Comparison of ENCODE assay signal across 2 cellular contexts in the genomic region with DNA sequence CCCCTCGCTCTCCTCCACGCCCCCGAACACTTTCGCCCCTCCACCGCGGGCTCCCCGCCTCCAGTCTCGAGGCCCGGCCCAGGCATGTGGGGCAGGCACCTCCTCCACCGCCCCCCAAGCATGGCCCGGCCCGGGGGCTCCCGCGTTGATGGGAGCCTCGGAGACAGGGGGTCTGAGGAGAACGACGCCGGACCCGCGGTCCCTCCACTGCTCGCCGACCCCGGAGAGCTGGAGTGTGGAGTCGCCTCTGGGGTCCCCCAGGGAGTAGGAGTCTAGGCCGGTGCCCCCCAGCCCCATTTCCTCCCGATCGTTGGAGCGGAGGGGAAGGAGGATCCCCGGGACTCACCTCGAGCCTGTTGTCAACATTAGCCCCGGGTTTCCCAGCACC.
TF ChIP-seq lines count a peak whose summit lies in the region.

No MANE protein-coding gene starts in this region.

TF ChIP-seq in SK-N-SH, 30 proteins besides CTCF, POLR2A, EP300 and RAD21:
- TF ChIP-seq MXI1 (IDR thresholded peaks at IDR 0.05; ENCODE audit: low read depth, low read length) (peak; percentile 64; the same call in 1 of the 2 replicates), POLR2AphosphoS5 (IDR thresholded peaks at IDR 0.05; ENCODE audit: low read depth, low read length) (0 out of 2 replicates have a peak, but pooled peaks have one; percentile 25), NRF1 (IDR thresholded peaks at IDR 0.05; ENCODE audit: low read depth, low read length) (no peak), TEAD4 (IDR thresholded peaks at IDR 0.05; ENCODE audit: borderline replicate concordance, insufficient read depth) (no peak)
- TF ChIP-seq, protein P1, sequence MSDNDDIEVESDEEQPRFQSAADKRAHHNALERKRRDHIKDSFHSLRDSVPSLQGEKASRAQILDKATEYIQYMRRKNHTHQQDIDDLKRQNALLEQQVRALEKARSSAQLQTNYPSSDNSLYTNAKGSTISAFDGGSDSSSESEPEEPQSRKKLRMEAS (IDR thresholded peaks at IDR 0.05; ENCODE audit: low read depth): peak; percentile 11; the same call in 1 of the 2 replicates

TF ChIP-seq in K562, 482 proteins besides CTCF, POLR2A, EP300 and RAD21 (continues in another document):
- TF ChIP-seq, protein P2, sequence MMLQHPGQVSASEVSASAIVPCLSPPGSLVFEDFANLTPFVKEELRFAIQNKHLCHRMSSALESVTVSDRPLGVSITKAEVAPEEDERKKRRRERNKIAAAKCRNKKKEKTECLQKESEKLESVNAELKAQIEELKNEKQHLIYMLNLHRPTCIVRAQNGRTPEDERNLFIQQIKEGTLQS (IDR thresholded peaks at IDR 0.05): no peak
- TF ChIP-seq, protein P2 (CRISPR knock-in tag; conservative IDR thresholded peaks at IDR 0.05): no peak
- TF ChIP-seq PHF8 (IDR thresholded peaks at IDR 0.05; ENCODE audit: borderline replicate concordance, low read length) (peak; percentile 75; the same call in 1 of the 2 replicates), ZNF133 (CRISPR knock-in tag; IDR thresholded peaks at IDR 0.05) (no peak), TOE1 (IDR thresholded peaks at IDR 0.05; ENCODE audit: borderline replicate concordance) (no peak), TOE1 (CRISPR knock-in tag; IDR thresholded peaks at IDR 0.05; ENCODE audit: borderline replicate concordance, low read depth) (no peak), DMBX1 (CRISPR knock-in tag; IDR thresholded peaks at IDR 0.05; ENCODE audit: borderline replicate concordance) (no peak), NELFE (IDR thresholded peaks at IDR 0.05; ENCODE audit: insufficient read depth, insufficient read length) (no peak), PML (IDR thresholded peaks at IDR 0.05; ENCODE audit: low read length) (no peak), POLR3A (IDR thresholded peaks at IDR 0.05; ENCODE audit: borderline replicate concordance, extremely low read depth, insufficient read depth, insufficient read length) (no peak), SRSF3 (IDR thresholded peaks at IDR 0.05; ENCODE audit: insufficient read depth, low read length) (0 out of 2 replicates have a peak, but pooled peaks have one; percentile 78), FOXM1 (IDR thresholded peaks at IDR 0.05; ENCODE audit: low read depth) (no peak), FOXM1 (CRISPR knock-in tag; IDR thresholded peaks at IDR 0.05; ENCODE audit: low read depth) (peak; percentile 48; the same call in 1 of the 2 replicates), ZNF778 (CRISPR knock-in tag; IDR thresholded peaks at IDR 0.05) (no peak), RBBP5 (IDR thresholded peaks at IDR 0.05; ENCODE audit: borderline replicate concordance, insufficient read depth, low read length, poor library complexity, severe bottlenecking) (peak; percentile 83), POLR3G (IDR thresholded peaks at IDR 0.05; ENCODE audit: extremely low read depth, insufficient read length, insufficient replicate concordance) (no peak), ARHGAP35 (IDR thresholded peaks at IDR 0.05; ENCODE audit: partially characterized antibody) (no peak), TGIF2 (CRISPR knock-in tag; IDR thresholded peaks at IDR 0.05) (peak; percentile 59; the same call in 1 of the 2 replicates), ZBTB1 (CRISPR knock-in tag; IDR thresholded peaks at IDR 0.05; ENCODE audit: borderline replicate concordance, low read depth) (0 out of 2 replicates have a peak, but pooled peaks have one; percentile 37), GATAD2A (IDR thresholded peaks at IDR 0.05) (no peak), BRD9 (IDR thresholded peaks at IDR 0.05; ENCODE audit: low read depth, partially characterized antibody) (no peak), ZC3H8 (IDR thresholded peaks at IDR 0.05) (no peak), KDM5B (IDR thresholded peaks at IDR 0.05; ENCODE audit: insufficient replicate concordance, low read depth, low read length) (peak; percentile 47), MIER1 (IDR thresholded peaks at IDR 0.05; ENCODE audit: low read depth) (no peak), TBP (optimal IDR thresholded peaks at IDR 0.05; ENCODE audit: low read depth, low read length) (peak; percentile 20), SMARCE1 (IDR thresholded peaks at IDR 0.05) (0 out of 2 replicates have a peak, but pooled peaks have one; percentile 5), CXXC5 (CRISPR knock-in tag; IDR thresholded peaks at IDR 0.05) (no peak), KAT7 (CRISPR knock-in tag; IDR thresholded peaks at IDR 0.05; ENCODE audit: borderline replicate concordance) (peak; percentile 63; the same call in 1 of the 2 replicates), RAD51 (IDR thresholded peaks at IDR 0.05; ENCODE audit: borderline replicate concordance, low read depth) (no peak), CBX1 (IDR thresholded peaks at IDR 0.05; ENCODE audit: low read depth) (no peak), U2AF2 (optimal IDR thresholded peaks at IDR 0.05; ENCODE audit: low read depth, low read length) (no peak), ADNP (tag; IDR thresholded peaks at IDR 0.05) (no peak), ZNF217 (CRISPR knock-in tag; IDR thresholded peaks at IDR 0.05) (no peak), NBN (IDR thresholded peaks at IDR 0.05; ENCODE audit: low read depth) (no peak)
- TF ChIP-seq, protein P3, sequence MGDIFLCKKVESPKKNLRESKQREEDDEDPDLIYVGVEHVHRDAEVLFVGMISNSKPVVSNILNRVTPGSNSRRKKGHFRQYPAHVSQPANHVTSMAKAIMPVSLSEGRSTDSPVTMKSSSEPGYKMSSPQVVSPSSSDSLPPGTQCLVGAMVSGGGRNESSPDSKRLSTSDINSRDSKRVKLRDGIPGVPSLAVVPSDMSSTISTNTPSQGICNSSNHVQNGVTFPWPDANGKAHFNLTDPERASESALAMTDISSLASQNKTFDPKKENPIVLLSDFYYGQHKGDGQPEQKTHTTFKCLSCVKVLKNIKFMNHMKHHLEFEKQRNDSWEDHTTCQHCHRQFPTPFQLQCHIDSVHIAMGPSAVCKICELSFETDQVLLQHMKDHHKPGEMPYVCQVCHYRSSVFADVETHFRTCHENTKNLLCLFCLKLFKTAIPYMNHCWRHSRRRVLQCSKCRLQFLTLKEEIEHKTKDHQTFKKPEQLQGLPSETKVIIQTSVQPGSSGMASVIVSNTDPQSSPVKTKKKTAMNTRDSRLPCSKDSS (IDR thresholded peaks at IDR 0.05; ENCODE audit: low read depth, partially characterized antibody): no peak
- TF ChIP-seq, protein P4, sequence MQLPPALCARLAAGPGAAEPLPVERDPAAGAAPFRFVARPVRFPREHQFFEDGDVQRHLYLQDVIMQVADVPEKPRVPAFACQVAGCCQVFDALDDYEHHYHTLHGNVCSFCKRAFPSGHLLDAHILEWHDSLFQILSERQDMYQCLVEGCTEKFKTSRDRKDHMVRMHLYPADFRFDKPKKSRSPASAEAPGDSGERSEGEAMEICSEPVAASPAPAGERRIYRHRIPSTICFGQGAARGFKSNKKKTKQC (CRISPR knock-in tag; IDR thresholded peaks at IDR 0.05): no peak
- TF ChIP-seq, protein P5, sequence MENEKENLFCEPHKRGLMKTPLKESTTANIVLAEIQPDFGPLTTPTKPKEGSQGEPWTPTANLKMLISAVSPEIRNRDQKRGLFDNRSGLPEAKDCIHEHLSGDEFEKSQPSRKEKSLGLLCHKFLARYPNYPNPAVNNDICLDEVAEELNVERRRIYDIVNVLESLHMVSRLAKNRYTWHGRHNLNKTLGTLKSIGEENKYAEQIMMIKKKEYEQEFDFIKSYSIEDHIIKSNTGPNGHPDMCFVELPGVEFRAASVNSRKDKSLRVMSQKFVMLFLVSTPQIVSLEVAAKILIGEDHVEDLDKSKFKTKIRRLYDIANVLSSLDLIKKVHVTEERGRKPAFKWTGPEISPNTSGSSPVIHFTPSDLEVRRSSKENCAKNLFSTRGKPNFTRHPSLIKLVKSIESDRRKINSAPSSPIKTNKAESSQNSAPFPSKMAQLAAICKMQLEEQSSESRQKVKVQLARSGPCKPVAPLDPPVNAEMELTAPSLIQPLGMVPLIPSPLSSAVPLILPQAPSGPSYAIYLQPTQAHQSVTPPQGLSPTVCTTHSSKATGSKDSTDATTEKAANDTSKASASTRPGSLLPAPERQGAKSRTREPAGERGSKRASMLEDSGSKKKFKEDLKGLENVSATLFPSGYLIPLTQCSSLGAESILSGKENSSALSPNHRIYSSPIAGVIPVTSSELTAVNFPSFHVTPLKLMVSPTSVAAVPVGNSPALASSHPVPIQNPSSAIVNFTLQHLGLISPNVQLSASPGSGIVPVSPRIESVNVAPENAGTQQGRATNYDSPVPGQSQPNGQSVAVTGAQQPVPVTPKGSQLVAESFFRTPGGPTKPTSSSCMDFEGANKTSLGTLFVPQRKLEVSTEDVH (IDR thresholded peaks at IDR 0.05; ENCODE audit: low read depth, partially characterized antibody): no peak
- TF ChIP-seq, protein P6, sequence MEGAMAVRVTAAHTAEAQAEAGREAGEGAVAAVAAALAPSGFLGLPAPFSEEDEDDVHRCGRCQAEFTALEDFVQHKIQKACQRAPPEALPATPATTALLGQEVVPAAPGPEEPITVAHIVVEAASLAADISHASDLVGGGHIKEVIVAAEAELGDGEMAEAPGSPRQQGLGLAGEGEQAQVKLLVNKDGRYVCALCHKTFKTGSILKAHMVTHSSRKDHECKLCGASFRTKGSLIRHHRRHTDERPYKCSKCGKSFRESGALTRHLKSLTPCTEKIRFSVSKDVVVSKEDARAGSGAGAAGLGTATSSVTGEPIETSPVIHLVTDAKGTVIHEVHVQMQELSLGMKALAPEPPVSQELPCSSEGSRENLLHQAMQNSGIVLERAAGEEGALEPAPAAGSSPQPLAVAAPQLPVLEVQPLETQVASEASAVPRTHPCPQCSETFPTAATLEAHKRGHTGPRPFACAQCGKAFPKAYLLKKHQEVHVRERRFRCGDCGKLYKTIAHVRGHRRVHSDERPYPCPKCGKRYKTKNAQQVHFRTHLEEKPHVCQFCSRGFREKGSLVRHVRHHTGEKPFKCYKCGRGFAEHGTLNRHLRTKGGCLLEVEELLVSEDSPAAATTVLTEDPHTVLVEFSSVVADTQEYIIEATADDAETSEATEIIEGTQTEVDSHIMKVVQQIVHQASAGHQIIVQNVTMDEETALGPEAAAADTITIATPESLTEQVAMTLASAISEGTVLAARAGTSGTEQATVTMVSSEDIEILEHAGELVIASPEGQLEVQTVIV (CRISPR knock-in tag; IDR thresholded peaks at IDR 0.05; ENCODE audit: borderline replicate concordance): no peak
- TF ChIP-seq, protein P7, sequence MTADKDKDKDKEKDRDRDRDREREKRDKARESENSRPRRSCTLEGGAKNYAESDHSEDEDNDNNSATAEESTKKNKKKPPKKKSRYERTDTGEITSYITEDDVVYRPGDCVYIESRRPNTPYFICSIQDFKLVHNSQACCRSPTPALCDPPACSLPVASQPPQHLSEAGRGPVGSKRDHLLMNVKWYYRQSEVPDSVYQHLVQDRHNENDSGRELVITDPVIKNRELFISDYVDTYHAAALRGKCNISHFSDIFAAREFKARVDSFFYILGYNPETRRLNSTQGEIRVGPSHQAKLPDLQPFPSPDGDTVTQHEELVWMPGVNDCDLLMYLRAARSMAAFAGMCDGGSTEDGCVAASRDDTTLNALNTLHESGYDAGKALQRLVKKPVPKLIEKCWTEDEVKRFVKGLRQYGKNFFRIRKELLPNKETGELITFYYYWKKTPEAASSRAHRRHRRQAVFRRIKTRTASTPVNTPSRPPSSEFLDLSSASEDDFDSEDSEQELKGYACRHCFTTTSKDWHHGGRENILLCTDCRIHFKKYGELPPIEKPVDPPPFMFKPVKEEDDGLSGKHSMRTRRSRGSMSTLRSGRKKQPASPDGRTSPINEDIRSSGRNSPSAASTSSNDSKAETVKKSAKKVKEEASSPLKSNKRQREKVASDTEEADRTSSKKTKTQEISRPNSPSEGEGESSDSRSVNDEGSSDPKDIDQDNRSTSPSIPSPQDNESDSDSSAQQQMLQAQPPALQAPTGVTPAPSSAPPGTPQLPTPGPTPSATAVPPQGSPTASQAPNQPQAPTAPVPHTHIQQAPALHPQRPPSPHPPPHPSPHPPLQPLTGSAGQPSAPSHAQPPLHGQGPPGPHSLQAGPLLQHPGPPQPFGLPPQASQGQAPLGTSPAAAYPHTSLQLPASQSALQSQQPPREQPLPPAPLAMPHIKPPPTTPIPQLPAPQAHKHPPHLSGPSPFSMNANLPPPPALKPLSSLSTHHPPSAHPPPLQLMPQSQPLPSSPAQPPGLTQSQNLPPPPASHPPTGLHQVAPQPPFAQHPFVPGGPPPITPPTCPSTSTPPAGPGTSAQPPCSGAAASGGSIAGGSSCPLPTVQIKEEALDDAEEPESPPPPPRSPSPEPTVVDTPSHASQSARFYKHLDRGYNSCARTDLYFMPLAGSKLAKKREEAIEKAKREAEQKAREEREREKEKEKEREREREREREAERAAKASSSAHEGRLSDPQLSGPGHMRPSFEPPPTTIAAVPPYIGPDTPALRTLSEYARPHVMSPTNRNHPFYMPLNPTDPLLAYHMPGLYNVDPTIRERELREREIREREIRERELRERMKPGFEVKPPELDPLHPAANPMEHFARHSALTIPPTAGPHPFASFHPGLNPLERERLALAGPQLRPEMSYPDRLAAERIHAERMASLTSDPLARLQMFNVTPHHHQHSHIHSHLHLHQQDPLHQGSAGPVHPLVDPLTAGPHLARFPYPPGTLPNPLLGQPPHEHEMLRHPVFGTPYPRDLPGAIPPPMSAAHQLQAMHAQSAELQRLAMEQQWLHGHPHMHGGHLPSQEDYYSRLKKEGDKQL (CRISPR knock-in tag; IDR thresholded peaks at IDR 0.05; ENCODE audit: borderline replicate concordance): 0 out of 2 replicates have a peak, but pooled peaks have one; percentile 59
- TF ChIP-seq, protein P8, sequence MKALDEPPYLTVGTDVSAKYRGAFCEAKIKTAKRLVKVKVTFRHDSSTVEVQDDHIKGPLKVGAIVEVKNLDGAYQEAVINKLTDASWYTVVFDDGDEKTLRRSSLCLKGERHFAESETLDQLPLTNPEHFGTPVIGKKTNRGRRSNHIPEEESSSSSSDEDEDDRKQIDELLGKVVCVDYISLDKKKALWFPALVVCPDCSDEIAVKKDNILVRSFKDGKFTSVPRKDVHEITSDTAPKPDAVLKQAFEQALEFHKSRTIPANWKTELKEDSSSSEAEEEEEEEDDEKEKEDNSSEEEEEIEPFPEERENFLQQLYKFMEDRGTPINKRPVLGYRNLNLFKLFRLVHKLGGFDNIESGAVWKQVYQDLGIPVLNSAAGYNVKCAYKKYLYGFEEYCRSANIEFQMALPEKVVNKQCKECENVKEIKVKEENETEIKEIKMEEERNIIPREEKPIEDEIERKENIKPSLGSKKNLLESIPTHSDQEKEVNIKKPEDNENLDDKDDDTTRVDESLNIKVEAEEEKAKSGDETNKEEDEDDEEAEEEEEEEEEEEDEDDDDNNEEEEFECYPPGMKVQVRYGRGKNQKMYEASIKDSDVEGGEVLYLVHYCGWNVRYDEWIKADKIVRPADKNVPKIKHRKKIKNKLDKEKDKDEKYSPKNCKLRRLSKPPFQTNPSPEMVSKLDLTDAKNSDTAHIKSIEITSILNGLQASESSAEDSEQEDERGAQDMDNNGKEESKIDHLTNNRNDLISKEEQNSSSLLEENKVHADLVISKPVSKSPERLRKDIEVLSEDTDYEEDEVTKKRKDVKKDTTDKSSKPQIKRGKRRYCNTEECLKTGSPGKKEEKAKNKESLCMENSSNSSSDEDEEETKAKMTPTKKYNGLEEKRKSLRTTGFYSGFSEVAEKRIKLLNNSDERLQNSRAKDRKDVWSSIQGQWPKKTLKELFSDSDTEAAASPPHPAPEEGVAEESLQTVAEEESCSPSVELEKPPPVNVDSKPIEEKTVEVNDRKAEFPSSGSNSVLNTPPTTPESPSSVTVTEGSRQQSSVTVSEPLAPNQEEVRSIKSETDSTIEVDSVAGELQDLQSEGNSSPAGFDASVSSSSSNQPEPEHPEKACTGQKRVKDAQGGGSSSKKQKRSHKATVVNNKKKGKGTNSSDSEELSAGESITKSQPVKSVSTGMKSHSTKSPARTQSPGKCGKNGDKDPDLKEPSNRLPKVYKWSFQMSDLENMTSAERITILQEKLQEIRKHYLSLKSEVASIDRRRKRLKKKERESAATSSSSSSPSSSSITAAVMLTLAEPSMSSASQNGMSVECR (CRISPR knock-in tag; IDR thresholded peaks at IDR 0.05): peak; percentile 67
